1 cellular context compared by ENCODE assay signal in genomic region chr2:195580156-195580555, GRCh38.
TF ChIP-seq lines count a peak whose summit lies in the region.

No MANE protein-coding gene starts in this region.

TF ChIP-seq in SK-N-SH, 30 proteins besides CTCF, POLR2A, EP300 and RAD21 (continued from another document):
- TF ChIP-seq IRF3 (IDR thresholded peaks at IDR 0.05; ENCODE audit: low read depth, low read length) (no peak), EZH2phosphoT487 (IDR thresholded peaks at IDR 0.05; ENCODE audit: borderline replicate concordance, low read depth) (no peak), MEF2A (IDR thresholded peaks at IDR 0.05; ENCODE audit: borderline replicate concordance, low read depth) (no peak), NFIC (IDR thresholded peaks at IDR 0.05; ENCODE audit: borderline replicate concordance) (no peak), RFX5 (IDR thresholded peaks at IDR 0.05; ENCODE audit: low read length) (no peak), FOXM1 (IDR thresholded peaks at IDR 0.05; ENCODE audit: low read depth) (no peak), ZBTB33 (IDR thresholded peaks at IDR 0.05; ENCODE audit: borderline replicate concordance, low read depth) (no peak), GATA2 (CRISPR knock-in tag; IDR thresholded peaks at IDR 0.05) (no peak), USF2 (IDR thresholded peaks at IDR 0.05; ENCODE audit: borderline replicate concordance, low read depth, low read length) (no peak), USF1 (IDR thresholded peaks at IDR 0.05; ENCODE audit: borderline replicate concordance, low read depth) (no peak)
